In genomic region chr12:76980196-76980595, GRCh38 we compare ENCODE assay signal across 4 cellular contexts.
TF ChIP-seq lines count a peak whose summit lies in the region.

No MANE protein-coding gene starts in this region.

TF ChIP-seq in HepG2, 621 proteins besides CTCF, POLR2A, EP300 and RAD21 (continues in another document):
- TF ChIP-seq ZBTB1 (CRISPR knock-in tag; IDR thresholded peaks at IDR 0.05; ENCODE audit: borderline replicate concordance) (no peak), ZNF558 (CRISPR knock-in tag; IDR thresholded peaks at IDR 0.05; ENCODE audit: borderline replicate concordance) (no peak), HMG20B (CRISPR knock-in tag; conservative IDR thresholded peaks at IDR 0.05) (no peak), ZNF251 (CRISPR knock-in tag; IDR thresholded peaks at IDR 0.05) (no peak), MAFF (IDR thresholded peaks at IDR 0.05; ENCODE audit: low read depth, low read length) (peak; percentile 67), ZC3H4 (CRISPR knock-in tag; IDR thresholded peaks at IDR 0.05; ENCODE audit: borderline replicate concordance) (no peak), MAFK (conservative IDR thresholded peaks at IDR 0.05 in 1 of 2, IDR thresholded peaks at IDR 0.05 in 1 of 2; ENCODE audit: low read length in 2 of 2) (peak; percentile 65 to 79), ZNF704 (CRISPR knock-in tag; IDR thresholded peaks at IDR 0.05; ENCODE audit: borderline replicate concordance) (no peak), ZBTB37 (CRISPR knock-in tag; IDR thresholded peaks at IDR 0.05) (no peak)
- TF ChIP-seq, protein P1, sequence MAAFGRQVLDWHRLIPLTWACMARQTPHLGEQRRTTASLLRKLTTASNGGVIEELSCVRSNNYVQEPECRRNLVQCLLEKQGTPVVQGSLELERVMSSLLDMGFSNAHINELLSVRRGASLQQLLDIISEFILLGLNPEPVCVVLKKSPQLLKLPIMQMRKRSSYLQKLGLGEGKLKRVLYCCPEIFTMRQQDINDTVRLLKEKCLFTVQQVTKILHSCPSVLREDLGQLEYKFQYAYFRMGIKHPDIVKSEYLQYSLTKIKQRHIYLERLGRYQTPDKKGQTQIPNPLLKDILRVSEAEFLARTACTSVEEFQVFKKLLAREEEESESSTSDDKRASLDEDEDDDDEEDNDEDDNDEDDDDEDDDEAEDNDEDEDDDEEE (CRISPR knock-in tag; IDR thresholded peaks at IDR 0.05): no peak
- TF ChIP-seq, protein P2, sequence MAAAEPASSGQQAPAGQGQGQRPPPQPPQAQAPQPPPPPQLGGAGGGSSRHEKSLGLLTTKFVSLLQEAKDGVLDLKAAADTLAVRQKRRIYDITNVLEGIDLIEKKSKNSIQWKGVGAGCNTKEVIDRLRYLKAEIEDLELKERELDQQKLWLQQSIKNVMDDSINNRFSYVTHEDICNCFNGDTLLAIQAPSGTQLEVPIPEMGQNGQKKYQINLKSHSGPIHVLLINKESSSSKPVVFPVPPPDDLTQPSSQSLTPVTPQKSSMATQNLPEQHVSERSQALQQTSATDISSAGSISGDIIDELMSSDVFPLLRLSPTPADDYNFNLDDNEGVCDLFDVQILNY (CRISPR knock-in tag; conservative IDR thresholded peaks at IDR 0.05): no peak

TF ChIP-seq in A549, 52 proteins besides CTCF, POLR2A, EP300 and RAD21:
- TF ChIP-seq ESRRA (IDR thresholded peaks at IDR 0.05; ENCODE audit: borderline replicate concordance, low read length) (no peak), PHF8 (IDR thresholded peaks at IDR 0.05; ENCODE audit: borderline replicate concordance, low read depth) (no peak), MAFK (IDR thresholded peaks at IDR 0.05; ENCODE audit: partially characterized antibody) (peak; percentile 64)

TF ChIP-seq in IMR-90, 13 proteins besides CTCF, POLR2A, EP300 and RAD21:
- no peak for TF ChIP-seq CHD1 (IDR thresholded peaks at IDR 0.05; ENCODE audit: low read depth, low read length)
- TF ChIP-seq MAFK (IDR thresholded peaks at IDR 0.05; ENCODE audit: low read depth, low read length): peak; percentile 69
- TF ChIP-seq FOS (IDR thresholded peaks at IDR 0.05; ENCODE audit: low read depth, low read length): no peak
TF ChIP-seq in IMR-90: peak in this region for 1.

TF ChIP-seq in K562, 482 proteins besides CTCF, POLR2A, EP300 and RAD21:
- TF ChIP-seq PURB (CRISPR knock-in tag; IDR thresholded peaks at IDR 0.05; ENCODE audit: low read depth) (no peak), NCOA4 (IDR thresholded peaks at IDR 0.05; ENCODE audit: partially characterized antibody) (no peak), ZNF551 (CRISPR knock-in tag; IDR thresholded peaks at IDR 0.05) (no peak), ZNF316 (IDR thresholded peaks at IDR 0.05) (peak; percentile 54; the same call in 1 of the 2 replicates), HNRNPUL1 (IDR thresholded peaks at IDR 0.05; ENCODE audit: low read length) (no peak), C11orf30 (IDR thresholded peaks at IDR 0.05; ENCODE audit: low read depth) (peak; percentile 32; the same call in 1 of the 2 replicates), HMG20B (CRISPR knock-in tag; IDR thresholded peaks at IDR 0.05) (no peak), NUFIP1 (IDR thresholded peaks at IDR 0.05; ENCODE audit: partially characterized antibody) (no peak), MGA (IDR thresholded peaks at IDR 0.05) (no peak), BHLHE40 (IDR thresholded peaks at IDR 0.05; ENCODE audit: low read length) (no peak), POLR3A (IDR thresholded peaks at IDR 0.05; ENCODE audit: borderline replicate concordance, extremely low read depth, insufficient read depth, insufficient read length) (no peak), SMAD4 (CRISPR knock-in tag; conservative IDR thresholded peaks at IDR 0.05) (no peak)
- TF ChIP-seq, protein P3, sequence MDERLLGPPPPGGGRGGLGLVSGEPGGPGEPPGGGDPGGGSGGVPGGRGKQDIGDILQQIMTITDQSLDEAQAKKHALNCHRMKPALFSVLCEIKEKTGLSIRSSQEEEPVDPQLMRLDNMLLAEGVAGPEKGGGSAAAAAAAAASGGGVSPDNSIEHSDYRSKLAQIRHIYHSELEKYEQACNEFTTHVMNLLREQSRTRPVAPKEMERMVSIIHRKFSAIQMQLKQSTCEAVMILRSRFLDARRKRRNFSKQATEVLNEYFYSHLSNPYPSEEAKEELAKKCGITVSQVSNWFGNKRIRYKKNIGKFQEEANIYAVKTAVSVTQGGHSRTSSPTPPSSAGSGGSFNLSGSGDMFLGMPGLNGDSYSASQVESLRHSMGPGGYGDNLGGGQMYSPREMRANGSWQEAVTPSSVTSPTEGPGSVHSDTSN (CRISPR knock-in tag; IDR thresholded peaks at IDR 0.05; ENCODE audit: low read depth): no peak
- TF ChIP-seq, protein P3 (tag; conservative IDR thresholded peaks at IDR 0.05; ENCODE audit: low read depth): no peak
- TF ChIP-seq, protein P4, sequence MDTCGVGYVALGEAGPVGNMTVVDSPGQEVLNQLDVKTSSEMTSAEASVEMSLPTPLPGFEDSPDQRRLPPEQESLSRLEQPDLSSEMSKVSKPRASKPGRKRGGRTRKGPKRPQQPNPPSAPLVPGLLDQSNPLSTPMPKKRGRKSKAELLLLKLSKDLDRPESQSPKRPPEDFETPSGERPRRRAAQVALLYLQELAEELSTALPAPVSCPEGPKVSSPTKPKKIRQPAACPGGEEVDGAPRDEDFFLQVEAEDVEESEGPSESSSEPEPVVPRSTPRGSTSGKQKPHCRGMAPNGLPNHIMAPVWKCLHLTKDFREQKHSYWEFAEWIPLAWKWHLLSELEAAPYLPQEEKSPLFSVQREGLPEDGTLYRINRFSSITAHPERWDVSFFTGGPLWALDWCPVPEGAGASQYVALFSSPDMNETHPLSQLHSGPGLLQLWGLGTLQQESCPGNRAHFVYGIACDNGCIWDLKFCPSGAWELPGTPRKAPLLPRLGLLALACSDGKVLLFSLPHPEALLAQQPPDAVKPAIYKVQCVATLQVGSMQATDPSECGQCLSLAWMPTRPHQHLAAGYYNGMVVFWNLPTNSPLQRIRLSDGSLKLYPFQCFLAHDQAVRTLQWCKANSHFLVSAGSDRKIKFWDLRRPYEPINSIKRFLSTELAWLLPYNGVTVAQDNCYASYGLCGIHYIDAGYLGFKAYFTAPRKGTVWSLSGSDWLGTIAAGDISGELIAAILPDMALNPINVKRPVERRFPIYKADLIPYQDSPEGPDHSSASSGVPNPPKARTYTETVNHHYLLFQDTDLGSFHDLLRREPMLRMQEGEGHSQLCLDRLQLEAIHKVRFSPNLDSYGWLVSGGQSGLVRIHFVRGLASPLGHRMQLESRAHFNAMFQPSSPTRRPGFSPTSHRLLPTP (IDR thresholded peaks at IDR 0.05; ENCODE audit: borderline replicate concordance, extremely low read depth, insufficient read length): no peak
